21 cellular contexts compared by ENCODE assay signal in genomic region chr1:84887261-84887934, GRCh38. TPM values are rescaled to one million over a fixed set of nuclear protein-coding genes. Genes with fewer than 3 reads are reported as not detected.
DNase-seq lines count a peak whose midpoint lies in the region; ATAC-seq and TF ChIP-seq lines count a peak whose summit lies in the region.
"Had no signal": no experiment of that assay in that cellular context is flagged by ENCODE, and none has a peak within 500 bp of the region (broad histone marks: within the 10 kb centered on the region; RNA-seq: fewer than 3 reads in every experiment).

No MANE protein-coding gene starts in this region.

- ATAC-seq in stimulated activated memory B cell treated with anti-CD40 and anti-IgM and Interleukin-4, amounts not matched to agents 10 μg/mL and 1 μg/mL and 100 μg/mL, for 72 hours: no peak
- no peak for ATAC-seq in activated naive CD8-positive, alpha-beta T cell treated with anti-CD3 and anti-CD28 coated beads, Interleukin-2, amount 50 U/mL, for 24 hours
- ATAC-seq: left colon, mucosa of descending colon, right cardiac atrium, Right ventricle myocardium inferior had no signal

- H3K27ac Mint-ChIP-seq in stimulated activated memory B cell treated with anti-CD40 and anti-IgM and Interleukin-4, amounts not matched to agents 10 μg/mL and 1 μg/mL and 100 μg/mL, for 72 hours: no peak overlapping the region
- no peak overlapping the region for H3K27ac Mint-ChIP-seq in activated naive CD8-positive, alpha-beta T cell treated with anti-CD3 and anti-CD28 coated beads, Interleukin-2, amount 50 U/mL, for 24 hours

- H3K4me3 ChIP-seq in retinal pigment epithelial cell (ENCODE audit: low read length): no peak overlapping the region
- H3K4me3 ChIP-seq: mucosa of descending colon, suprapubic skin had no signal

- H3K27me3 Mint-ChIP-seq in stimulated activated memory B cell treated with anti-CD40 and anti-IgM and Interleukin-4, amounts not matched to agents 10 μg/mL and 1 μg/mL and 100 μg/mL, for 72 hours: peaks cover 23% of the 10 kb centered on the region
- H3K27me3 Mint-ChIP-seq in activated naive CD8-positive, alpha-beta T cell treated with anti-CD3 and anti-CD28 coated beads, Interleukin-2, amount 50 U/mL, for 24 hours: peaks cover 11% of the 10 kb centered on the region

- TF ChIP-seq CTCF in retinal pigment epithelial cell (conservative IDR thresholded peaks at IDR 0.05; ENCODE audit: low read depth, low read length): no peak

- H3K36me3 Mint-ChIP-seq in stimulated activated memory B cell treated with anti-CD40 and anti-IgM and Interleukin-4, amounts not matched to agents 10 μg/mL and 1 μg/mL and 100 μg/mL, for 72 hours: peaks cover 5% of the 10 kb centered on the region
- no peaks in the 10 kb centered on the region for H3K36me3 Mint-ChIP-seq in activated naive CD8-positive, alpha-beta T cell treated with anti-CD3 and anti-CD28 coated beads, Interleukin-2, amount 50 U/mL, for 24 hours (ENCODE audit: low read depth)

- no peak overlapping the region for H3K4me3 Mint-ChIP-seq in stimulated activated memory B cell treated with anti-CD40 and anti-IgM and Interleukin-4, amounts not matched to agents 10 μg/mL and 1 μg/mL and 100 μg/mL, for 72 hours
- no peak overlapping the region for H3K4me3 Mint-ChIP-seq in activated naive CD8-positive, alpha-beta T cell treated with anti-CD3 and anti-CD28 coated beads, Interleukin-2, amount 50 U/mL, for 24 hours

- H3K4me1 Mint-ChIP-seq in stimulated activated memory B cell treated with anti-CD40 and anti-IgM and Interleukin-4, amounts not matched to agents 10 μg/mL and 1 μg/mL and 100 μg/mL, for 72 hours: no peaks in the 10 kb centered on the region
- H3K4me1 Mint-ChIP-seq in activated naive CD8-positive, alpha-beta T cell treated with anti-CD3 and anti-CD28 coated beads, Interleukin-2, amount 50 U/mL, for 24 hours: peaks cover 7% of the 10 kb centered on the region

- no peaks in the 10 kb centered on the region for H3K9me3 Mint-ChIP-seq in stimulated activated memory B cell treated with anti-CD40 and anti-IgM and Interleukin-4, amounts not matched to agents 10 μg/mL and 1 μg/mL and 100 μg/mL, for 72 hours
- H3K9me3 Mint-ChIP-seq in activated naive CD8-positive, alpha-beta T cell treated with anti-CD3 and anti-CD28 coated beads, Interleukin-2, amount 50 U/mL, for 24 hours: no peaks in the 10 kb centered on the region

- peak; percentile 59 for DNase-seq in ELR (ENCODE audit: low read depth)
- peak; percentile 10 for DNase-seq in RPMI7951 (ENCODE audit: low read depth)
- DNase-seq in fibroblast of gingiva (ENCODE audit: low read depth): peak; percentile 80
- DNase-seq in retinal pigment epithelial cell (ENCODE audit: low read depth): peak; percentile 10
- no peak for DNase-seq in activated naive CD8-positive, alpha-beta T cell treated with anti-CD3 and anti-CD28 coated beads, Interleukin-2, amount 50 U/mL, for 24 hours
- DNase-seq in stimulated activated CD4-positive, alpha-beta T cell treated with anti-CD3 and anti-CD28 coated beads, Interleukin-15, amount 100 ng/mL, for 24 hours: no peak
- DNase-seq: activated CD4-positive, CD25-positive, alpha-beta regulatory T cell; amniotic stem cell; cerebellar nuclear complex; Karpas-422; left colon; mucosa of descending colon; NCI-H1417 treated with DMSO at 0.1 percent for 48 hours; NCI-H2227 treated with DMSO at 0.1 percent for 48 hours; NK-92 treated with Interleukin-12 subunit alpha and Interleukin-12 subunit beta, amount 100 ng/mL, for 24 hours; right cardiac atrium; stimulated activated CD4-positive, alpha-beta T cell treated with anti-CD3 and anti-CD28 coated beads, Interleukin-2, amount 100 ng/mL, for 24 hours; T-helper 2 cell had no signal

RNA-seq across cellular contexts. Expression of gene LPAR3, which starts 5.6 kb away (rescaled TPM):
- 0.72 and 1.3 TPM in 2 replicates for total RNA-seq in RPMI7951 (2014; rRNA removed; shearing (Covaris generic))

Comparison
In these comparisons a context has a peak if more than half of its experiments do, and no peak if none do; other contexts are left out.
1. DNase-seq: peak in ELR (single experiment), RPMI7951 (single experiment), fibroblast of gingiva (single experiment) and retinal pigment epithelial cell (single experiment); none in activated naive CD8-positive, alpha-beta T cell treated with anti-CD3 and anti-CD28 coated beads, Interleukin-2, amount 50 U/mL, for 24 hours (single experiment) and stimulated activated CD4-positive, alpha-beta T cell treated with anti-CD3 and anti-CD28 coated beads, Interleukin-15, amount 100 ng/mL, for 24 hours (single experiment).